2 cellular contexts compared by ENCODE assay signal in genomic region chr9:92384373-92384772, GRCh38.
TF ChIP-seq lines count a peak whose summit lies in the region.

No MANE protein-coding gene starts in this region.

TF ChIP-seq in IMR-90, 13 proteins besides CTCF, POLR2A, EP300 and RAD21:
- TF ChIP-seq CHD1 (IDR thresholded peaks at IDR 0.05; ENCODE audit: low read depth, low read length) (no peak), CEBPB (IDR thresholded peaks at IDR 0.05; ENCODE audit: low read depth, low read length) (0 out of 2 replicates have a peak, but pooled peaks have one; percentile 13), MAFK (IDR thresholded peaks at IDR 0.05; ENCODE audit: low read depth, low read length) (peak; percentile 76), MAZ (IDR thresholded peaks at IDR 0.05; ENCODE audit: borderline replicate concordance, low read depth, low read length) (no peak), RCOR1 (IDR thresholded peaks at IDR 0.05; ENCODE audit: insufficient replicate concordance, low read length) (no peak), USF2 (IDR thresholded peaks at IDR 0.05; ENCODE audit: low read depth, low read length) (no peak), ELK1 (IDR thresholded peaks at IDR 0.05; ENCODE audit: borderline replicate concordance, low read depth, low read length) (no peak), SMC3 (IDR thresholded peaks at IDR 0.05; ENCODE audit: low read depth, low read length) (no peak), MXI1 (IDR thresholded peaks at IDR 0.05; ENCODE audit: borderline replicate concordance, low read depth, low read length) (no peak), NFE2L2 (IDR thresholded peaks at IDR 0.05; ENCODE audit: low read depth, low read length) (no peak), BHLHE40 (IDR thresholded peaks at IDR 0.05; ENCODE audit: low read depth, low read length) (peak; percentile 15; the same call in 1 of the 2 replicates), FOS (IDR thresholded peaks at IDR 0.05; ENCODE audit: low read depth, low read length) (peak; percentile 63; the same call in 1 of the 2 replicates), RFX5 (IDR thresholded peaks at IDR 0.05; ENCODE audit: low read depth, low read length) (no peak)
TF ChIP-seq in IMR-90: peak in this region for 4.

TF ChIP-seq in K562, 482 proteins besides CTCF, POLR2A, EP300 and RAD21:
- TF ChIP-seq MLLT1 (IDR thresholded peaks at IDR 0.05) (no peak), ZNF316 (IDR thresholded peaks at IDR 0.05) (peak; percentile 37; the same call in 1 of the 2 replicates)
